In the genomic region with DNA sequence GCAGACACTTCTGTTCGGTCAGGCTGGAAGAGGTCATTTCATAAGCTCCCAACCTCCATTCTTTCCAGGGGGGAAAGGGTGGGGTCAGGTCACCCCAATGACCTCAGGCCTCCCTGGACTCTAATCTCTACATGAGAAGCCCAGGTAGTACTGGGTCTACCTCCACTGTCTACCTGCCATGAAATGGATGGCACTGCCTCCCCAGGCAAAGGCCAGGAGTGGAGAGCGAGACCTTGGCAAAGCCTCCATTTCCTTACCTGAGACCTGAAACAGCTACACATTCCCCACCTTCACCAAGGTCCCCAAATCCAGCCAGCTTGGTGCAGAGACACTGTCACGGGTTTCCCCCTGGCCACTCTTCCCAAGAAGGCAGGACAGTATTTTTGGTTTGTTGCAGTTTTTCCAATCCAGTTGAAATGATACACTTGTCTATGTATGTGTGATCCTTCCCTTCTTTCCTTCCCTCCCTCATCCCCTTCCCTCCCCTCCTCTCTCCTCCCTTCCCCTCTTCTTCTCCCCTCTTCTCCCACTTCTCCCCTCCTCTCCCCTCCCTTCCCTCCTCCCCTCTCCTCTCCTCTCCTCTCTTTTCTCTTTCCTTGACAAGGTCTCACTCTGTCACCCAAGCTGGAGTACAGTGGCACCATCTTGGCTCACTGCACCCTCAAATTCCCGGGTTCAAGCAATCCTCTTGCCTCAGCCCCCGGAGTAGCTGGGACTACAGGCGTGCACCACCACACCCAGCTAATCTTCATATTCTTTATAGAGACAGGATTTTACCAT, we compare ENCODE assay signal across 9 cellular contexts. TPM values are rescaled to one million over a fixed set of nuclear protein-coding genes. Genes with fewer than 3 reads are reported as not detected.
DNase-seq lines count a peak whose midpoint lies in the region; ATAC-seq and TF ChIP-seq lines count a peak whose summit lies in the region.
"Had no signal": no experiment of that assay in that cellular context is flagged by ENCODE, and none has a peak within 500 bp of the region (broad histone marks: within the 10 kb centered on the region; RNA-seq: fewer than 3 reads in every experiment).

No MANE protein-coding gene starts in this region.

- peaks cover 67% of the 10 kb centered on the region for H3K4me1 Mint-ChIP-seq in activated CD8-positive, alpha-beta memory T cell treated with anti-CD3 and anti-CD28 coated beads, Interleukin-2, amount 10 ng/mL, durations not matched to agents 7 days and 5 days
- peaks cover 76% of the 10 kb centered on the region for H3K4me1 Mint-ChIP-seq in T-helper 17 cell
- peaks cover 79 to 82% of the 10 kb centered on the region in 2 donors for H3K4me1 Mint-ChIP-seq in immature natural killer cell

- no peak for ATAC-seq in activated CD8-positive, alpha-beta memory T cell treated with anti-CD3 and anti-CD28 coated beads, Interleukin-2, amount 10 ng/mL, durations not matched to agents 7 days and 5 days
- no peak for ATAC-seq in T-helper 17 cell
- no peak for ATAC-seq in HG02763 (IDR thresholded peaks at IDR 0.05; ENCODE audit: unreplicated experiment)

- H3K27ac Mint-ChIP-seq in activated CD8-positive, alpha-beta memory T cell treated with anti-CD3 and anti-CD28 coated beads, Interleukin-2, amount 10 ng/mL, durations not matched to agents 7 days and 5 days = peak overlapping the region; percentile 81
- H3K27ac Mint-ChIP-seq in T-helper 17 cell (peak overlapping the region; percentile 97), immature natural killer cell (peak overlapping the region; percentile 74 to 97 (median 90))

- no peaks in the 10 kb centered on the region for H3K36me3 Mint-ChIP-seq in activated CD8-positive, alpha-beta memory T cell treated with anti-CD3 and anti-CD28 coated beads, Interleukin-2, amount 10 ng/mL, durations not matched to agents 7 days and 5 days
- H3K36me3 Mint-ChIP-seq in T-helper 17 cell (ENCODE audit: low read depth) (peaks cover 2% of the 10 kb centered on the region), immature natural killer cell (no peaks in the 10 kb centered on the region)

- TF ChIP-seq POLR2A in suprapubic skin (IDR thresholded peaks at IDR 0.05) = no peak

- TF ChIP-seq EP300 in suprapubic skin (IDR thresholded peaks at IDR 0.05) = no peak

- no peak for TF ChIP-seq CTCF in suprapubic skin (IDR thresholded peaks at IDR 0.05)

- no peak overlapping the region for H3K4me3 ChIP-seq in suprapubic skin

- no peaks in the 10 kb centered on the region for H3K27me3 ChIP-seq in suprapubic skin

- H3K36me3 ChIP-seq in suprapubic skin = no peaks in the 10 kb centered on the region

- H3K4me1 ChIP-seq in suprapubic skin = peaks cover 76% of the 10 kb centered on the region

- no peaks in the 10 kb centered on the region for H3K9me3 Mint-ChIP-seq in activated CD8-positive, alpha-beta memory T cell treated with anti-CD3 and anti-CD28 coated beads, Interleukin-2, amount 10 ng/mL, durations not matched to agents 7 days and 5 days (ENCODE audit: low read depth)
- H3K9me3 Mint-ChIP-seq in immature natural killer cell = no peaks in the 10 kb centered on the region

- H3K4me3 Mint-ChIP-seq in activated CD8-positive, alpha-beta memory T cell treated with anti-CD3 and anti-CD28 coated beads, Interleukin-2, amount 10 ng/mL, durations not matched to agents 7 days and 5 days = no peak overlapping the region
- H3K4me3 Mint-ChIP-seq in T-helper 17 cell (peak overlapping the region; percentile 82), immature natural killer cell (peak overlapping the region; percentile 62 to 76 (median 70))

- no peak for DNase-seq in activated CD8-positive, alpha-beta memory T cell treated with anti-CD3 and anti-CD28 coated beads, Interleukin-2, amount 10 ng/mL, durations not matched to agents 7 days and 5 days
- DNase-seq in activated CD8-positive, alpha-beta memory T cell treated with anti-CD3 and anti-CD28 coated beads, Interleukin-2, amount 50 U/mL, for 48 hours = no peak
- DNase-seq in T-helper 17 cell (no peak), immature natural killer cell (no peak), suprapubic skin (ENCODE audit: low spot score in 2 of 2) (no peak), mesenteric fat pad (ENCODE audit: low spot score) (no peak), AG08395 (ENCODE audit: low spot score) (no peak)

- H3K27me3 Mint-ChIP-seq in activated CD8-positive, alpha-beta memory T cell treated with anti-CD3 and anti-CD28 coated beads, Interleukin-2, amount 10 ng/mL, durations not matched to agents 7 days and 5 days = no peaks in the 10 kb centered on the region
- no peaks in the 10 kb centered on the region for H3K27me3 Mint-ChIP-seq in T-helper 17 cell
- peaks cover 3 to 16% (median 5%) of the 10 kb centered on the region in 3 donors for H3K27me3 Mint-ChIP-seq in immature natural killer cell (ENCODE audit: low read depth in 3 of 3)

- H3K9me3 ChIP-seq in T-helper 17 cell (ENCODE audit: control insufficient read depth, low read length, poor library complexity, severe bottlenecking) (no peaks in the 10 kb centered on the region), suprapubic skin (no peaks in the 10 kb centered on the region)

- H3K27ac ChIP-seq in suprapubic skin = peak overlapping the region; percentile 71

- WGBS in suprapubic skin = 79% methylated on average over 6 of the region's 6 CpGs

- CTCF ChIA-PET in activated CD8-positive, alpha-beta memory T cell treated with anti-CD3 and anti-CD28 coated beads, Interleukin-2, amount 10 ng/mL, durations not matched to agents 7 days and 5 days (lab: Charles Lee) = interaction anchor here (1.0 to 9.7 kb wide), 6 partner anchors 12 to 167 kb away, joined by 4 to 227 read pairs (median 78); partner anchors contain the start of gene BTG2

RNA-seq across cellular contexts. Expression of gene BTG2, which starts 16.1 kb away (rescaled TPM):
- total RNA-seq in activated CD8-positive, alpha-beta memory T cell treated with anti-CD3 and anti-CD28 coated beads, Interleukin-2, amount 10 ng/mL, durations not matched to agents 7 days and 5 days = 100 to 1,000 TPM in 1 of 2 experiments, 10 to 100 TPM in 1; 72.2 to 142 TPM
- total RNA-seq in T-helper 17 cell (100 to 1,000 TPM; 584 to 606 TPM), suprapubic skin (100 to 1,000 TPM; 160 to 319 (median 193) TPM), mesenteric fat pad (178 TPM)
- 100 to 1,000 TPM; 112 to 147 (median 127) TPM for polyA plus RNA-seq in immature natural killer cell

RNA-seq across cellular contexts. Expression of gene FMOD, which starts 29.5 kb away (rescaled TPM):
- total RNA-seq in activated CD8-positive, alpha-beta memory T cell treated with anti-CD3 and anti-CD28 coated beads, Interleukin-2, amount 10 ng/mL, durations not matched to agents 7 days and 5 days = under 1 TPM in 1 of 2 experiments, not detected in 1; 0.19 TPM
- total RNA-seq in T-helper 17 cell (not detected), suprapubic skin (10 to 100 TPM; 13.3 to 36.6 (median 22.9) TPM), mesenteric fat pad (95.2 TPM)
- polyA plus RNA-seq in immature natural killer cell = not detected
- total RNA-seq: mononuclear cell had no signal

Comparison
In these comparisons a context has a peak if more than half of its experiments do, and no peak if none do; other contexts are left out.
1. RNA of gene FMOD, which starts 29.5 kb away (total RNA-seq): 95.2 TPM in mesenteric fat pad (single experiment) and 13.3 to 36.6 TPM in suprapubic skin; 0.19 TPM in activated CD8-positive, alpha-beta memory T cell treated with anti-CD3 and anti-CD28 coated beads, Interleukin-2, amount 10 ng/mL, durations not matched to agents 7 days and 5 days and not detected in T-helper 17 cell; every median in the first group is over 10 times any median in the second.
2. Peak in every context shown above with its lines, with median percentiles within 50 percentile points of each other: H3K27ac Mint-ChIP-seq.